Comparison of ENCODE assay signal across 11 cellular contexts in the genomic region with DNA sequence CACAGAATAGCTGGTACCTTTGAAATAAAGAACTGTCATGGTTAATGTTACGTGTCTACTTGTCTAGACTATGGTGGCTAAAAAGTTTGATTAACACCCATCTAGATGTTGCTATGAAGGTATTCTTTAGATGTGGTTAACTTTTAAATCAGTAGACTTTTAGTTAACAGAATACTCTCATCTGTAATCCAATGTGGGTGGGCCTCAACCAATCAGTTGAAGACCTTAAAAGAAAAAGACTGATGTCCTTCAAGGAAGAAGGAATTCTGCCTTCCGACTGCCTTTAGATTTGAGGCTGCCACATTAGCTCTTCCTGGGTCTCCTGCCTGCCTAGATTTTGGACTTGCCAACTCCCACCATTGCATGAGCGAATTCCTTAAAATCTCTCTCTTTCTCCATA.
"Had no signal": no experiment of that assay in that cellular context is flagged by ENCODE, and none has a peak within 500 bp of the region (broad histone marks: within the 10 kb centered on the region; RNA-seq: fewer than 3 reads in every experiment).

No MANE protein-coding gene starts in this region.

- H2AFZ ChIP-seq: GM23248, GM23338 had no signal

- ATAC-seq: GM23338, HCT116 had no signal

- H3K4me2 ChIP-seq: GM23338 had no signal

- H3K36me3 ChIP-seq: HAP-1 had no signal

- H3K4me1 ChIP-seq: HAP-1 had no signal

- H3K27ac ChIP-seq: GM23248 had no signal

- DNase-seq: GM23248, GOT3, H7, H9, HCEC 1CT, HFFc6 had no signal

- H3K9me3 ChIP-seq: HAP-1 had no signal

- FAIRE-seq: H1, H54 had no signal

- H3K4me3 ChIP-seq: GM23248, GM23338, HAP-1 had no signal

- H3K9ac ChIP-seq: GM23248 had no signal
